In genomic region chr6:136249336-136249735, GRCh38 we compare ENCODE assay signal across 8 cellular contexts. TPM values are rescaled to one million over a fixed set of nuclear protein-coding genes. Genes with fewer than 3 reads are reported as not detected.
DNase-seq lines count a peak whose midpoint lies in the region; ATAC-seq and TF ChIP-seq lines count a peak whose summit lies in the region.

No MANE protein-coding gene starts in this region.

- H3K27me3 Mint-ChIP-seq in activated T-helper 17 cell treated with anti-CD3 and anti-CD28 coated beads, Interleukin-2, amount 50 U/mL, for 72 hours = no peaks in the 10 kb centered on the region

- no peaks in the 10 kb centered on the region for H3K27me3 ChIP-seq in left lung

- peak overlapping the region; percentile 97 for H3K4me3 Mint-ChIP-seq in activated T-helper 17 cell treated with anti-CD3 and anti-CD28 coated beads, Interleukin-2, amount 50 U/mL, for 72 hours

- intact Hi-C loops in left lung (cut with DNase I) = no loop called here

- POLR2A ChIA-PET in GM10248 (lab: Yijun Ruan, JAX) = interaction anchor here (2.8 kb wide), 1 partner anchor 40 kb away, joined by 21 read pairs; the partner anchor contains the start of gene BCLAF1

- H3K36me3 ChIP-seq in left lung = no peaks in the 10 kb centered on the region

- H3K9me3 Mint-ChIP-seq in activated T-helper 17 cell treated with anti-CD3 and anti-CD28 coated beads, Interleukin-2, amount 50 U/mL, for 72 hours = no peaks in the 10 kb centered on the region

- peak overlapping the region; percentile 92 for H3K27ac Mint-ChIP-seq in activated T-helper 17 cell treated with anti-CD3 and anti-CD28 coated beads, Interleukin-2, amount 50 U/mL, for 72 hours

- CTCF ChIA-PET in GM10248 (lab: Yijun Ruan, JAX) = interaction anchor here (1.3 to 2.6 kb wide), 5 partner anchors 11 to 31 kb away, joined by 3 to 14 read pairs (median 5); no protein-coding TSS in a partner anchor

- DNase-seq in A172 (ENCODE audit: low spot score) = peak; percentile 9
- DNase-seq in HCEC 1CT = peak; percentile 36
- DNase-seq in left lung = no peak
- no peak for DNase-seq in stimulated activated naive CD4-positive, alpha-beta T cell treated with Interleukin-2 at 50 U/mL for 16 hours (lab: John Stamatoyannopoulos, UW)
- DNase-seq in GM10248 (ENCODE audit: extremely low spot score) = no peak

- no peak for ATAC-seq in activated T-helper 17 cell treated with anti-CD3 and anti-CD28 coated beads, Interleukin-2, amount 50 U/mL, for 72 hours (replicated peaks)
- ATAC-seq in left lung (no peak), HG03432 (IDR thresholded peaks at IDR 0.05; ENCODE audit: unreplicated experiment) (no peak), HG02938 (IDR thresholded peaks at IDR 0.05; ENCODE audit: unreplicated experiment) (no peak)

- H3K36me3 Mint-ChIP-seq in activated T-helper 17 cell treated with anti-CD3 and anti-CD28 coated beads, Interleukin-2, amount 50 U/mL, for 72 hours (ENCODE audit: low read depth) = peaks cover 47% of the 10 kb centered on the region

- TF ChIP-seq CTCF in left lung (IDR thresholded peaks at IDR 0.05) = no peak
- no peak for TF ChIP-seq CTCF in GM10248 (IDR thresholded peaks at IDR 0.05; ENCODE audit: control extremely low read depth, extremely low read depth, low read depth, missing control alignments)

- H3K4me3 ChIP-seq in left lung = peak overlapping the region; percentile 64 to 74

- H3K4me1 ChIP-seq in left lung = peaks cover 0 to 33% of the 10 kb centered on the region in 2 donors

- peaks cover 32% of the 10 kb centered on the region for H3K4me1 Mint-ChIP-seq in activated T-helper 17 cell treated with anti-CD3 and anti-CD28 coated beads, Interleukin-2, amount 50 U/mL, for 72 hours

- no peaks in the 10 kb centered on the region for H3K9me3 ChIP-seq in left lung

- H3K27ac ChIP-seq in left lung = peak overlapping the region in 1 of 2 donors; percentile 39

RNA-seq across cellular contexts. Expression of gene MTFR2, which starts 0.8 kb away (rescaled TPM):
- total RNA-seq in A172 (2014; rRNA removed; shearing (Covaris generic)) = 10.3 and 11.5 TPM in 2 replicates
- 10 to 100 TPM; 15.3 to 31.0 TPM for total RNA-seq in activated T-helper 17 cell treated with anti-CD3 and anti-CD28 coated beads, Interleukin-2, amount 50 U/mL, for 72 hours
- 1 to 10 TPM; 1.6 to 2.0 TPM for total RNA-seq in left lung

RNA-seq across cellular contexts. Expression of gene BCLAF1, which starts 40.3 kb away (rescaled TPM):
- total RNA-seq in A172 (2014; rRNA removed; shearing (Covaris generic)) = 111 and 145 TPM in 2 replicates
- total RNA-seq in activated T-helper 17 cell treated with anti-CD3 and anti-CD28 coated beads, Interleukin-2, amount 50 U/mL, for 72 hours = 100 to 1,000 TPM; 138 to 191 TPM
- total RNA-seq in left lung = 100 to 1,000 TPM; 112 to 127 TPM

Comparison
In these comparisons a context has a peak if more than half of its experiments do, and no peak if none do; other contexts are left out.
1. DNase-seq: peak in A172 (single experiment) and HCEC 1CT (single experiment); none in left lung (0 of 2), stimulated activated naive CD4-positive, alpha-beta T cell treated with Interleukin-2 at 50 U/mL for 16 hours (single experiment) and GM10248 (single experiment).